8 cellular contexts compared by ENCODE assay signal in the genomic region with DNA sequence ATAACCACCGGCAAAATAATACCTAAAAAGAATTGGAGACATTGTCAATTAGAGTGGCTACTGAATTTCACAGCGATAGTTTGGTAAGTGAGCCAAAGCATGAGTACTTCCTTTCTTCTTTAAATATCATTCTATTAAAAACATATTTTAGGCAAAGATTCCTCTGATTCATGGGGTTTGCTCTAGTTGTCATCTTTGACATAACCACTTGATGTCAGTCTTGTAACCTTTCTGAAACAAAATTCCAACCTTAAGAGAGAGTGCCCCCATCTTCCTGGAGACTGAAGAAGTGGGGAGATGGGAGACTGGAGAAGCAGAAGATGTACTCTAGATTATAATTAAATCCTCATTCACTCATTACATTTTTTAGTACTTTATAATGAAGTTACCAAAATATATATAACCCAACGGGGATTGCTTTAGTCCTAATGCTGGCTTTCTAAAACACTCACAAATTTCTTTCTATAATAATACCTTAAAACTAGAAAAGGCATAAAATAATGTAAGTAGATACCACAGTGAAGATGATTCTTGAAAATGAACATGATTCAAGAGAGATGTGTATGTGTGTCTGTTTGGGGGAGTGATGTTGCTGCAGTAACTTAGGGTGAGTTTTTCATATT.
DNase-seq lines count a peak whose midpoint lies in the region; ATAC-seq and TF ChIP-seq lines count a peak whose summit lies in the region.

No MANE protein-coding gene starts in this region.

- no peaks in the 10 kb centered on the region for H3K79me2 ChIP-seq in PC-3 (ENCODE audit: low read length)

- no peak for TF ChIP-seq POLR2A in gastrocnemius medialis (IDR thresholded peaks at IDR 0.05)

- H3K9me2 ChIP-seq in PC-3 (replicated peaks; ENCODE audit: low read length), result no peaks in the 10 kb centered on the region

- POLR2A ChIA-PET in PC-3 (lab: Charles Lee; ENCODE audit: unreplicated experiment), result no interaction called here
- POLR2A ChIA-PET in activated CD4-positive, alpha-beta T cell treated with anti-CD3 and anti-CD28 coated beads, Interleukin-2, amount 10 ng/mL, durations not matched to agents 7 days and 5 days (lab: Charles Lee), result no interaction called here

- H3K4me3 ChIP-seq in PC-3 (ENCODE audit: low read length) (peak overlapping the region; percentile 42; the same call in 1 of the 2 replicates), gastrocnemius medialis (peak overlapping the region; percentile 20 to 59 (median 42))
- no peak overlapping the region for H3K4me3 ChIP-seq in effector memory CD4-positive, alpha-beta T cell (ENCODE audit: insufficient read depth, low read depth, low read length, poor library complexity, severe bottlenecking)

- H3K4me1 ChIP-seq in PC-3 (ENCODE audit: insufficient read depth, low read length) (peaks cover 12% of the 10 kb centered on the region; the same call in 1 of the 2 replicates), gastrocnemius medialis (peaks cover 9 to 39% of the 10 kb centered on the region in 2 donors)
- no peaks in the 10 kb centered on the region for H3K4me1 ChIP-seq in effector memory CD4-positive, alpha-beta T cell (ENCODE audit: control insufficient read depth, insufficient read depth, low read length, poor library complexity, severe bottlenecking)

- H3K36me3 ChIP-seq in PC-3 (ENCODE audit: low read depth, low read length) (no peaks in the 10 kb centered on the region), gastrocnemius medialis (no peaks in the 10 kb centered on the region)
- no peaks in the 10 kb centered on the region for H3K36me3 ChIP-seq in effector memory CD4-positive, alpha-beta T cell (ENCODE audit: control insufficient read depth, insufficient read depth, low read length)

- no peaks in the 10 kb centered on the region for H3F3A ChIP-seq in PC-3 (ENCODE audit: low read length, unreplicated experiment)

- H3K36me3 Mint-ChIP-seq in natural killer cell, result no peaks in the 10 kb centered on the region
- H3K36me3 Mint-ChIP-seq in natural killer cell treated with Interleukin-12 subunit alpha and Interleukin-12 subunit beta and Interleukin-15 and Interleukin-18, amount 100 ng/mL, for 72 hours, result no peaks in the 10 kb centered on the region
- no peaks in the 10 kb centered on the region for H3K36me3 Mint-ChIP-seq in activated CD4-positive, alpha-beta T cell treated with anti-CD3 and anti-CD28 coated beads, Interleukin-2, amount 10 ng/mL, durations not matched to agents 7 days and 5 days (ENCODE audit: low read depth)

- BruUV-seq in PC-3 (replicated peaks; lab: Mats Ljungman, UMichigan), result no TSS peak

- in situ Hi-C loops in gastrocnemius medialis (cut with MboI; ENCODE audit: low sequenced_read_pairs in 4 of 4), result loop anchor here in 2 of 4 donors (5.0 to 25.0 kb wide), 2 partner anchors 321 to 766 kb away; no protein-coding TSS in a partner anchor

- TF ChIP-seq CTCF in natural killer cell (IDR thresholded peaks at IDR 0.05) (peak; percentile 26), PC-3 (conservative IDR thresholded peaks at IDR 0.05; ENCODE audit: low read depth, low read length) (peak; percentile 71), gastrocnemius medialis (IDR thresholded peaks at IDR 0.05 in 4 of 5, conservative IDR thresholded peaks at IDR 0.05 in 1 of 5) (peak; percentile 28 to 68 (median 62))

- no peaks in the 10 kb centered on the region for H3K4me1 Mint-ChIP-seq in natural killer cell
- no peaks in the 10 kb centered on the region for H3K4me1 Mint-ChIP-seq in natural killer cell treated with Interleukin-12 subunit alpha and Interleukin-12 subunit beta and Interleukin-15 and Interleukin-18, amount 100 ng/mL, for 72 hours (ENCODE audit: low read depth in 2 of 2)
- H3K4me1 Mint-ChIP-seq in activated CD4-positive, alpha-beta T cell treated with anti-CD3 and anti-CD28 coated beads, Interleukin-2, amount 10 ng/mL, durations not matched to agents 7 days and 5 days, result no peaks in the 10 kb centered on the region

- DNase-seq in natural killer cell (no peak), PC-3 (peak; percentile 43), fibroblast of gingiva (ENCODE audit: low read depth) (peak; percentile 54), gastrocnemius medialis (no peak), posterior vena cava (ENCODE audit: low spot score) (no peak)
- DNase-seq in natural killer cell treated with Interleukin-12 subunit alpha and Interleukin-12 subunit beta and Interleukin-15 and Interleukin-18, amount 100 ng/mL, for 72 hours (ENCODE audit: low spot score), result no peak
- no peak for DNase-seq in effector memory CD4-positive, alpha-beta T cell
- no peak for DNase-seq in activated CD4-positive, alpha-beta T cell treated with anti-CD3 and anti-CD28 coated beads, Interleukin-2, amount 10 ng/mL, durations not matched to agents 7 days and 5 days

- no peaks in the 10 kb centered on the region for H3K9me3 Mint-ChIP-seq in natural killer cell
- H3K9me3 Mint-ChIP-seq in natural killer cell treated with Interleukin-12 subunit alpha and Interleukin-12 subunit beta and Interleukin-15 and Interleukin-18, amount 100 ng/mL, for 72 hours, result no peaks in the 10 kb centered on the region
- H3K9me3 Mint-ChIP-seq in activated CD4-positive, alpha-beta T cell treated with anti-CD3 and anti-CD28 coated beads, Interleukin-2, amount 10 ng/mL, durations not matched to agents 7 days and 5 days, result no peaks in the 10 kb centered on the region

- H3K4me3 Mint-ChIP-seq in natural killer cell, result no peak overlapping the region
- no peak overlapping the region for H3K4me3 Mint-ChIP-seq in natural killer cell treated with Interleukin-12 subunit alpha and Interleukin-12 subunit beta and Interleukin-15 and Interleukin-18, amount 100 ng/mL, for 72 hours
- no peak overlapping the region for H3K4me3 Mint-ChIP-seq in activated CD4-positive, alpha-beta T cell treated with anti-CD3 and anti-CD28 coated beads, Interleukin-2, amount 10 ng/mL, durations not matched to agents 7 days and 5 days

- peak overlapping the region; percentile 73 for H2AFZ ChIP-seq in PC-3 (ENCODE audit: low read length)

- no peaks in the 10 kb centered on the region for H3K9me3 ChIP-seq in PC-3 (ENCODE audit: low read length)
- no peaks in the 10 kb centered on the region for H3K9me3 ChIP-seq in gastrocnemius medialis
- no peaks in the 10 kb centered on the region for H3K9me3 ChIP-seq in effector memory CD4-positive, alpha-beta T cell (ENCODE audit: control insufficient read depth, low read length)

- peaks cover 0 to 3% of the 10 kb centered on the region in 2 donors for H3K27me3 Mint-ChIP-seq in natural killer cell (ENCODE audit: low read depth in 2 of 2)
- H3K27me3 Mint-ChIP-seq in natural killer cell treated with Interleukin-12 subunit alpha and Interleukin-12 subunit beta and Interleukin-15 and Interleukin-18, amount 100 ng/mL, for 72 hours, result peaks cover 0 to 2% of the 10 kb centered on the region in 2 donors
- peaks cover 1% of the 10 kb centered on the region for H3K27me3 Mint-ChIP-seq in activated CD4-positive, alpha-beta T cell treated with anti-CD3 and anti-CD28 coated beads, Interleukin-2, amount 10 ng/mL, durations not matched to agents 7 days and 5 days

- ATAC-seq in natural killer cell (no peak), PC-3 (peak; percentile 68), gastrocnemius medialis (peak; percentile 75 to 76)
- no peak for ATAC-seq in natural killer cell treated with Interleukin-12 subunit alpha and Interleukin-12 subunit beta and Interleukin-15 and Interleukin-18, amount 100 ng/mL, for 72 hours

- H3K27me3 ChIP-seq in PC-3 (ENCODE audit: low read length), result no peaks in the 10 kb centered on the region
- H3K27me3 ChIP-seq in gastrocnemius medialis, result no peaks in the 10 kb centered on the region
- no peaks in the 10 kb centered on the region for H3K27me3 ChIP-seq in effector memory CD4-positive, alpha-beta T cell (replicated peaks; ENCODE audit: control insufficient read depth, insufficient read depth, low read length, poor library complexity, severe bottlenecking)

- H3K9ac ChIP-seq in PC-3 (ENCODE audit: low read length), result peak overlapping the region; percentile 23; the same call in 1 of the 2 replicates

- intact Hi-C loops in natural killer cell (cut with micrococcal nuclease), result no loop called here
- intact Hi-C loops in PC-3 (cut with micrococcal nuclease), result loop anchor here (1.0 to 10.0 kb wide), 6 partner anchors 111 to 1446 kb away; a partner anchor contains a TSS
- intact Hi-C loops in gastrocnemius medialis (cut with DNase I; ENCODE audit: low total_unique reads), result loop anchor here (5.0 kb wide), 1 partner anchor 316 kb away; no protein-coding TSS in a partner anchor
- intact Hi-C loops in posterior vena cava (cut with DNase I), result no loop called here

- no peak overlapping the region for H3K27ac Mint-ChIP-seq in natural killer cell
- no peak overlapping the region for H3K27ac Mint-ChIP-seq in natural killer cell treated with Interleukin-12 subunit alpha and Interleukin-12 subunit beta and Interleukin-15 and Interleukin-18, amount 100 ng/mL, for 72 hours
- H3K27ac Mint-ChIP-seq in activated CD4-positive, alpha-beta T cell treated with anti-CD3 and anti-CD28 coated beads, Interleukin-2, amount 10 ng/mL, durations not matched to agents 7 days and 5 days, result no peak overlapping the region

- H4K20me1 ChIP-seq in PC-3 (ENCODE audit: low read length), result no peaks in the 10 kb centered on the region

- H3K27ac ChIP-seq in PC-3 (ENCODE audit: low read length), result peak overlapping the region; percentile 10; the same call in 1 of the 2 replicates
- H3K27ac ChIP-seq in gastrocnemius medialis, result peak overlapping the region; percentile 38 to 84 (median 75)
- no peak overlapping the region for H3K27ac ChIP-seq in effector memory CD4-positive, alpha-beta T cell (ENCODE audit: insufficient read depth, low read length, poor library complexity, severe bottlenecking)

- H3K4me2 ChIP-seq in PC-3 (ENCODE audit: low read length), result peak overlapping the region; percentile 65

- CTCF ChIA-PET in PC-3 (lab: Charles Lee), result no interaction called here
- CTCF ChIA-PET in activated CD4-positive, alpha-beta T cell treated with anti-CD3 and anti-CD28 coated beads, Interleukin-2, amount 10 ng/mL, durations not matched to agents 7 days and 5 days (lab: Charles Lee), result no interaction called here

Comparison
In these comparisons a context has a peak if more than half of its experiments do, and no peak if none do; other contexts are left out.
1. ATAC-seq: peak in PC-3 (single experiment) and gastrocnemius medialis (2 of 2); none in natural killer cell (0 of 3) and natural killer cell treated with Interleukin-12 subunit alpha and Interleukin-12 subunit beta and Interleukin-15 and Interleukin-18, amount 100 ng/mL, for 72 hours (0 of 2).
2. DNase-seq: peak in PC-3 (single experiment) and fibroblast of gingiva (single experiment); none in natural killer cell (single experiment), natural killer cell treated with Interleukin-12 subunit alpha and Interleukin-12 subunit beta and Interleukin-15 and Interleukin-18, amount 100 ng/mL, for 72 hours (single experiment), gastrocnemius medialis (0 of 2), effector memory CD4-positive, alpha-beta T cell (0 of 3), posterior vena cava (single experiment) and activated CD4-positive, alpha-beta T cell treated with anti-CD3 and anti-CD28 coated beads, Interleukin-2, amount 10 ng/mL, durations not matched to agents 7 days and 5 days (single experiment).
3. intact Hi-C loops: an anchor here in PC-3 (1.0 to 10.0 kb wide) and gastrocnemius medialis (5.0 kb wide); none called in natural killer cell and posterior vena cava.
4. Peak in every context shown above with its lines, with median percentiles within 50 percentile points of each other: CTCF ChIP-seq.